8 cellular contexts compared by ENCODE assay signal in genomic region chr5:135488727-135489465, GRCh38. TPM values are rescaled to one million over a fixed set of nuclear protein-coding genes. Genes with fewer than 3 reads are reported as not detected.
DNase-seq lines count a peak whose midpoint lies in the region; ATAC-seq and TF ChIP-seq lines count a peak whose summit lies in the region.

No MANE protein-coding gene starts in this region.

- H4K20me1 ChIP-seq in neural progenitor cell (ENCODE audit: low read depth), result peaks cover 92% of the 10 kb centered on the region

- H2AFZ ChIP-seq in neural progenitor cell (replicated peaks), result peak overlapping the region; percentile 60

- no peak overlapping the region for H3K9ac ChIP-seq in neural progenitor cell

- H3K36me3 ChIP-seq in neural progenitor cell, result no peaks in the 10 kb centered on the region

- H3K9me3 ChIP-seq in neural progenitor cell (ENCODE audit: low read depth), result no peaks in the 10 kb centered on the region

- peaks cover 100% of the 10 kb centered on the region for H3K27me3 ChIP-seq in neural progenitor cell

- peaks cover 38% of the 10 kb centered on the region for H3F3A ChIP-seq in neural progenitor cell (ENCODE audit: low read depth)

- H3K27ac ChIP-seq in neural progenitor cell, result no peak overlapping the region

- H3K27ac Mint-ChIP-seq in neural progenitor cell, result peak overlapping the region; percentile 82

- H3K4me1 ChIP-seq in neural progenitor cell, result peaks cover 47% of the 10 kb centered on the region

- H3K27me3 Mint-ChIP-seq in neural progenitor cell (ENCODE audit: insufficient read depth, low read depth), result peaks cover 63% of the 10 kb centered on the region

- H3K79me2 ChIP-seq in neural progenitor cell (ENCODE audit: low read depth), result no peaks in the 10 kb centered on the region

- no peaks in the 10 kb centered on the region for H3K36me3 Mint-ChIP-seq in neural progenitor cell

- peak overlapping the region; percentile 93 for H3K4me2 ChIP-seq in neural progenitor cell

- H3K4me3 Mint-ChIP-seq in neural progenitor cell, result peak overlapping the region; percentile 84

- ATAC-seq in HG03460 (IDR thresholded peaks at IDR 0.05; ENCODE audit: unreplicated experiment), result no peak
- no peak for ATAC-seq in HG03196 (IDR thresholded peaks at IDR 0.05; ENCODE audit: unreplicated experiment)

- H3K4me3 ChIP-seq in epithelial cell of proximal tubule (ENCODE audit: low read depth, low read length) (peak overlapping the region; percentile 49), neural progenitor cell (peak overlapping the region; percentile 49)

- DNase-seq in HCEC 1CT (peak; percentile 74), NCI-H748 (lab: John Stamatoyannopoulos, UW; ENCODE audit: unreplicated experiment) (peak; percentile 98), epithelial cell of proximal tubule (ENCODE audit: low read depth) (no peak), neural progenitor cell (ENCODE audit: low spot score) (peak; percentile 97), GM10266 (ENCODE audit: extremely low spot score) (no peak)
- DNase-seq in stimulated activated CD4-positive, alpha-beta T cell treated with anti-CD3 and anti-CD28 coated beads, Interleukin-4, amount 100 ng/mL, for 4 hours, result no peak

- peaks cover 58% of the 10 kb centered on the region for H3K4me1 Mint-ChIP-seq in neural progenitor cell

- no peaks in the 10 kb centered on the region for H3K9me3 Mint-ChIP-seq in neural progenitor cell

- TF ChIP-seq CTCF in epithelial cell of proximal tubule (conservative IDR thresholded peaks at IDR 0.05; ENCODE audit: low read depth, low read length) (no peak), neural progenitor cell (IDR thresholded peaks at IDR 0.05) (no peak), GM10266 (IDR thresholded peaks at IDR 0.05; ENCODE audit: control insufficient read depth, insufficient read depth, low read depth, missing control alignments) (no peak)

RNA-seq across cellular contexts. Expression of gene TIFAB, which starts 36.7 kb away (rescaled TPM):
- total RNA-seq in epithelial cell of proximal tubule (not detected in 2 replicates), neural progenitor cell (ENCODE audit: low replicate concordance) (not detected in 2 replicates)

RNA-seq across cellular contexts. Expression of gene DCANP1, which starts 41.7 kb away (rescaled TPM):
- total RNA-seq in epithelial cell of proximal tubule, result not detected in 2 replicates
- total RNA-seq in neural progenitor cell (ENCODE audit: low replicate concordance), result not detected in 2 replicates

RNA-seq across cellular contexts. Expression of gene NEUROG1, which starts 46.9 kb away (rescaled TPM):
- total RNA-seq in epithelial cell of proximal tubule (not detected in 2 replicates), neural progenitor cell (ENCODE audit: low replicate concordance) (not detected in 2 replicates)

Comparison
In these comparisons a context has a peak if more than half of its experiments do, and no peak if none do; other contexts are left out.
1. DNase-seq: peak in HCEC 1CT (single experiment), NCI-H748 (single experiment) and neural progenitor cell (single experiment); none in epithelial cell of proximal tubule (single experiment), stimulated activated CD4-positive, alpha-beta T cell treated with anti-CD3 and anti-CD28 coated beads, Interleukin-4, amount 100 ng/mL, for 4 hours (0 of 2) and GM10266 (single experiment).